In genomic region chr4:137065306-137065705, GRCh38 we compare ENCODE assay signal across 1 cellular context.
TF ChIP-seq lines count a peak whose summit lies in the region.

No MANE protein-coding gene starts in this region.

TF ChIP-seq in GM23338, 12 proteins besides CTCF, POLR2A, EP300 and RAD21 (continued from another document):
- no peak for TF ChIP-seq EZH2 (IDR thresholded peaks at IDR 0.05; ENCODE audit: low read depth, unreplicated experiment)
- no peak for TF ChIP-seq EZH2phosphoT487 (IDR thresholded peaks at IDR 0.05; ENCODE audit: unreplicated experiment)
- TF ChIP-seq, protein P1, sequence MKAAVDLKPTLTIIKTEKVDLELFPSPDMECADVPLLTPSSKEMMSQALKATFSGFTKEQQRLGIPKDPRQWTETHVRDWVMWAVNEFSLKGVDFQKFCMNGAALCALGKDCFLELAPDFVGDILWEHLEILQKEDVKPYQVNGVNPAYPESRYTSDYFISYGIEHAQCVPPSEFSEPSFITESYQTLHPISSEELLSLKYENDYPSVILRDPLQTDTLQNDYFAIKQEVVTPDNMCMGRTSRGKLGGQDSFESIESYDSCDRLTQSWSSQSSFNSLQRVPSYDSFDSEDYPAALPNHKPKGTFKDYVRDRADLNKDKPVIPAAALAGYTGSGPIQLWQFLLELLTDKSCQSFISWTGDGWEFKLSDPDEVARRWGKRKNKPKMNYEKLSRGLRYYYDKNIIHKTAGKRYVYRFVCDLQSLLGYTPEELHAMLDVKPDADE (IDR thresholded peaks at IDR 0.05): no peak
- no peak for TF ChIP-seq STAT1 (IDR thresholded peaks at IDR 0.05; ENCODE audit: unreplicated experiment)
